In the genomic region with DNA sequence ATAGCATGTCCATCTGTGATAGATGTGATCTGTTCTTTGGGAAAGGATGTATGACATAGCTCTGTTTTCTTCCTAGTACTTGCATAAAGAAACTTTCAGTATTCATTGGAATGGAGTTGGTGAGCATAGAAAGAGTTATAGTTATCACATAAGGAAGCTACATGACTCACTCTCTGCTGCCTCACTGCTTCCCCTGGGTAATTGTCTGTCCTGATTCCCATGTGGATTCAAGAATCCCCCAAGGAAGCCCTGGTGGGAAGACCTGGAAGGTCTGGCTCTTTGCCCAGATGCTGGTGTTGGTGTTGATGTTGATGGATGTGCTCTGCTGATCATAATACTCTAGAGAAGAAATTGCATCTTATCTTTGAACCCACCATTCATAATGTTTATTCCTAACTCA, we compare ENCODE assay signal across 11 cellular contexts.
DNase-seq lines count a peak whose midpoint lies in the region; ATAC-seq, FAIRE-seq and TF ChIP-seq lines count a peak whose summit lies in the region.
"Had no signal": no experiment of that assay in that cellular context is flagged by ENCODE, and none has a peak within 500 bp of the region (broad histone marks: within the 10 kb centered on the region; RNA-seq: fewer than 3 reads in every experiment).

No MANE protein-coding gene starts in this region.

- POLR2A ChIA-PET in HepG2 (lab: Yijun Ruan, JAX), result no interaction called here

- no peak for FAIRE-seq in HepG2 (lab: Jason Lieb, UNC)

- peak; percentile 49 to 82 (median 68) for ATAC-seq in right lobe of liver
- ATAC-seq in HepG2, result no peak
- ATAC-seq in upper lobe of right lung, result peak; percentile 22
- ATAC-seq: activated CD4-positive, CD25-positive, alpha-beta regulatory T cell treated with anti-CD3 and anti-CD28 coated beads, Interleukin-2, amount 50 U/mL, for 24 hours; HCT116 had no signal

- H3K4me1 ChIP-seq in right lobe of liver (no peaks in the 10 kb centered on the region), HepG2 (ENCODE audit: insufficient read depth, low read length) (peaks cover 18% of the 10 kb centered on the region), SJCRH30 (peaks cover 10% of the 10 kb centered on the region), upper lobe of right lung (no peaks in the 10 kb centered on the region)

- no TSS peak for BruUV-seq in HepG2 (replicated peaks; lab: Mats Ljungman, UMichigan)

- intact Hi-C loops in right lobe of liver (cut with DNase I) (loop anchor here in 1 of 2 donors (10.0 kb wide), 1 partner anchor 65 kb away; a partner anchor contains a TSS), HepG2 (cut with micrococcal nuclease; ENCODE audit: unreplicated experiment) (no loop called here), upper lobe of right lung (cut with DNase I) (loop anchor here (10.0 kb wide), 1 partner anchor 65 kb away; a partner anchor contains a TSS)

- H3K9me3 ChIP-seq in right lobe of liver (no peaks in the 10 kb centered on the region), HepG2 (ENCODE audit: low read length) (no peaks in the 10 kb centered on the region), SJCRH30 (replicated peaks) (peaks cover 9% of the 10 kb centered on the region; the same call in 1 of the 2 replicates), upper lobe of right lung (peaks cover 4% of the 10 kb centered on the region)

- no peak overlapping the region for H3K9ac ChIP-seq in HepG2 (ENCODE audit: insufficient read depth, low read depth, low read length)

- H4K20me1 ChIP-seq in HepG2 (ENCODE audit: insufficient read depth, low read length), result 0 out of 2 replicates have a peak, but pooled peaks cover 12% of the 10 kb centered on the region

- H3K27ac ChIP-seq in right lobe of liver (no peak overlapping the region), HepG2 (ENCODE audit: extremely low read length, insufficient read depth, low read length) (no peak overlapping the region), SJCRH30 (no peak overlapping the region), upper lobe of right lung (no peak overlapping the region)
- H3K27ac ChIP-seq: C4-2B had no signal

- H3K27me3 ChIP-seq in right lobe of liver (no peaks in the 10 kb centered on the region), HepG2 (ENCODE audit: control insufficient read depth in 1 of 2, insufficient read depth in 2 of 2, low read length in 2 of 2) (no peaks in the 10 kb centered on the region), SJCRH30 (no peaks in the 10 kb centered on the region), upper lobe of right lung (no peaks in the 10 kb centered on the region)

- in situ Hi-C loops in HepG2 (cut with HindIII; ENCODE audit: extremely low pct_ligation_motif_present, low pct_unique_long_range_greater_than_20kb), result no loop called here

- no peak overlapping the region for H2AFZ ChIP-seq in HepG2 (ENCODE audit: low read length)

- H3K4me3 ChIP-seq in right lobe of liver, result no peak overlapping the region
- no peak overlapping the region for H3K4me3 ChIP-seq in HepG2 (replicated peaks in 1 of 3; ENCODE audit: insufficient read depth in 1 of 3, low read depth in 2 of 3, low read length in 3 of 3)
- H3K4me3 ChIP-seq in SJCRH30, result no peak overlapping the region
- H3K4me3 ChIP-seq in upper lobe of right lung, result no peak overlapping the region

- DNase-seq in right lobe of liver (peak in 1 of 3 donors; percentile 27), HepG2 (ENCODE audit: low spot score) (no peak), SJCRH30 (peak; percentile 73 to 75), fibroblast of peridontal ligament (ENCODE audit: extremely low read depth) (peak; percentile 46), upper lobe of right lung (no peak), NCI-H2029 treated with DMSO at 0.1 percent for 48 hours (lab: John Stamatoyannopoulos, UW) (no peak), Kasumi-1 (lab: John Stamatoyannopoulos, UW) (no peak), GM19238 (ENCODE audit: insufficient read length, low spot score) (no peak)

- no peak overlapping the region for H3K4me2 ChIP-seq in HepG2 (ENCODE audit: low read depth, low read length)

- TF ChIP-seq EP300 in HepG2 (IDR thresholded peaks at IDR 0.05; ENCODE audit: low read depth in 2 of 2, low read length in 2 of 2) (no peak), HepG2 (CRISPR knock-in tag; IDR thresholded peaks at IDR 0.05; ENCODE audit: borderline replicate concordance) (no peak)

- H3K36me3 ChIP-seq in right lobe of liver (no peaks in the 10 kb centered on the region), HepG2 (replicated peaks in 1 of 2; ENCODE audit: control insufficient read depth in 1 of 2, insufficient read depth in 2 of 2, low read length in 2 of 2) (peaks cover 0 to 6% of the 10 kb centered on the region in 2 experiments; a peak in 2 of 5 replicates), SJCRH30 (peaks cover 6% of the 10 kb centered on the region), upper lobe of right lung (no peaks in the 10 kb centered on the region)

- TF ChIP-seq CTCF in right lobe of liver (IDR thresholded peaks at IDR 0.05) (no peak), HepG2 (CRISPR knock-in tag; IDR thresholded peaks at IDR 0.05) (no peak), upper lobe of right lung (IDR thresholded peaks at IDR 0.05) (no peak)

- TF ChIP-seq POLR2A in right lobe of liver (IDR thresholded peaks at IDR 0.05), result no peak
- TF ChIP-seq POLR2A in HepG2 (IDR thresholded peaks at IDR 0.05; ENCODE audit: insufficient read depth in 1 of 2, low read depth in 2 of 2, low read length in 2 of 2), result no peak

- H3K79me2 ChIP-seq in HepG2 (ENCODE audit: insufficient read depth, low read length), result peaks cover 17% of the 10 kb centered on the region

- CTCF ChIA-PET in HepG2 (lab: Yijun Ruan, JAX; ENCODE audit: low intra/inter-chr PET ratio, low total read pairs), result no interaction called here

- TF ChIP-seq RAD21 in HepG2 (CRISPR knock-in tag; IDR thresholded peaks at IDR 0.05), result no peak

TF ChIP-seq in HepG2, 621 proteins besides CTCF, POLR2A, EP300 and RAD21:
- TF ChIP-seq PPARG (CRISPR knock-in tag; conservative IDR thresholded peaks at IDR 0.05), result no peak
- TF ChIP-seq, protein P1, sequence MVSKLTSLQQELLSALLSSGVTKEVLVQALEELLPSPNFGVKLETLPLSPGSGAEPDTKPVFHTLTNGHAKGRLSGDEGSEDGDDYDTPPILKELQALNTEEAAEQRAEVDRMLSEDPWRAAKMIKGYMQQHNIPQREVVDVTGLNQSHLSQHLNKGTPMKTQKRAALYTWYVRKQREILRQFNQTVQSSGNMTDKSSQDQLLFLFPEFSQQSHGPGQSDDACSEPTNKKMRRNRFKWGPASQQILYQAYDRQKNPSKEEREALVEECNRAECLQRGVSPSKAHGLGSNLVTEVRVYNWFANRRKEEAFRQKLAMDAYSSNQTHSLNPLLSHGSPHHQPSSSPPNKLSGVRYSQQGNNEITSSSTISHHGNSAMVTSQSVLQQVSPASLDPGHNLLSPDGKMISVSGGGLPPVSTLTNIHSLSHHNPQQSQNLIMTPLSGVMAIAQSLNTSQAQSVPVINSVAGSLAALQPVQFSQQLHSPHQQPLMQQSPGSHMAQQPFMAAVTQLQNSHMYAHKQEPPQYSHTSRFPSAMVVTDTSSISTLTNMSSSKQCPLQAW (CRISPR knock-in tag; IDR thresholded peaks at IDR 0.05), result no peak
- TF ChIP-seq ZBTB38 (CRISPR knock-in tag; IDR thresholded peaks at IDR 0.05), result no peak
- no peak for TF ChIP-seq ZNF709 (CRISPR knock-in tag; IDR thresholded peaks at IDR 0.05)
- TF ChIP-seq, protein P2, sequence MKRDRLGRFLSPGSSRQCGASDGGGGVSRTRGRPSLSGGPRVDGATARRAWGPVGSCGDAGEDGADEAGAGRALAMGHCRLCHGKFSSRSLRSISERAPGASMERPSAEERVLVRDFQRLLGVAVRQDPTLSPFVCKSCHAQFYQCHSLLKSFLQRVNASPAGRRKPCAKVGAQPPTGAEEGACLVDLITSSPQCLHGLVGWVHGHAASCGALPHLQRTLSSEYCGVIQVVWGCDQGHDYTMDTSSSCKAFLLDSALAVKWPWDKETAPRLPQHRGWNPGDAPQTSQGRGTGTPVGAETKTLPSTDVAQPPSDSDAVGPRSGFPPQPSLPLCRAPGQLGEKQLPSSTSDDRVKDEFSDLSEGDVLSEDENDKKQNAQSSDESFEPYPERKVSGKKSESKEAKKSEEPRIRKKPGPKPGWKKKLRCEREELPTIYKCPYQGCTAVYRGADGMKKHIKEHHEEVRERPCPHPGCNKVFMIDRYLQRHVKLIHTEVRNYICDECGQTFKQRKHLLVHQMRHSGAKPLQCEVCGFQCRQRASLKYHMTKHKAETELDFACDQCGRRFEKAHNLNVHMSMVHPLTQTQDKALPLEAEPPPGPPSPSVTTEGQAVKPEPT (CRISPR knock-in tag; IDR thresholded peaks at IDR 0.05; ENCODE audit: low read depth), result no peak
- TF ChIP-seq GPN1 (CRISPR knock-in tag; IDR thresholded peaks at IDR 0.05; ENCODE audit: borderline replicate concordance), result no peak
- no peak for TF ChIP-seq ZSCAN12 (CRISPR knock-in tag; IDR thresholded peaks at IDR 0.05)
- no peak for TF ChIP-seq ZNF530 (CRISPR knock-in tag; IDR thresholded peaks at IDR 0.05; ENCODE audit: low read depth)
- TF ChIP-seq ZNF331 (CRISPR knock-in tag; IDR thresholded peaks at IDR 0.05), result no peak
- TF ChIP-seq SMAD1 (CRISPR knock-in tag; IDR thresholded peaks at IDR 0.05; ENCODE audit: borderline replicate concordance, low read depth), result no peak
- TF ChIP-seq, protein P3, sequence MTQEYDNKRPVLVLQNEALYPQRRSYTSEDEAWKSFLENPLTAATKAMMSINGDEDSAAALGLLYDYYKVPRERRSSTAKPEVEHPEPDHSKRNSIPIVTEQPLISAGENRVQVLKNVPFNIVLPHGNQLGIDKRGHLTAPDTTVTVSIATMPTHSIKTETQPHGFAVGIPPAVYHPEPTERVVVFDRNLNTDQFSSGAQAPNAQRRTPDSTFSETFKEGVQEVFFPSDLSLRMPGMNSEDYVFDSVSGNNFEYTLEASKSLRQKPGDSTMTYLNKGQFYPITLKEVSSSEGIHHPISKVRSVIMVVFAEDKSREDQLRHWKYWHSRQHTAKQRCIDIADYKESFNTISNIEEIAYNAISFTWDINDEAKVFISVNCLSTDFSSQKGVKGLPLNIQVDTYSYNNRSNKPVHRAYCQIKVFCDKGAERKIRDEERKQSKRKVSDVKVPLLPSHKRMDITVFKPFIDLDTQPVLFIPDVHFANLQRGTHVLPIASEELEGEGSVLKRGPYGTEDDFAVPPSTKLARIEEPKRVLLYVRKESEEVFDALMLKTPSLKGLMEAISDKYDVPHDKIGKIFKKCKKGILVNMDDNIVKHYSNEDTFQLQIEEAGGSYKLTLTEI (CRISPR knock-in tag; conservative IDR thresholded peaks at IDR 0.05), result no peak
- TF ChIP-seq ZNF674 (CRISPR knock-in tag; IDR thresholded peaks at IDR 0.05; ENCODE audit: low read depth), result no peak

Comparison
In these comparisons a context has a peak if more than half of its experiments do, and no peak if none do; other contexts are left out.
1. DNase-seq: peak in SJCRH30 (2 of 2) and fibroblast of peridontal ligament (single experiment); none in HepG2 (single experiment), upper lobe of right lung (single experiment), NCI-H2029 treated with DMSO at 0.1 percent for 48 hours (single experiment), Kasumi-1 (0 of 2) and GM19238 (single experiment).